In the genomic region with DNA sequence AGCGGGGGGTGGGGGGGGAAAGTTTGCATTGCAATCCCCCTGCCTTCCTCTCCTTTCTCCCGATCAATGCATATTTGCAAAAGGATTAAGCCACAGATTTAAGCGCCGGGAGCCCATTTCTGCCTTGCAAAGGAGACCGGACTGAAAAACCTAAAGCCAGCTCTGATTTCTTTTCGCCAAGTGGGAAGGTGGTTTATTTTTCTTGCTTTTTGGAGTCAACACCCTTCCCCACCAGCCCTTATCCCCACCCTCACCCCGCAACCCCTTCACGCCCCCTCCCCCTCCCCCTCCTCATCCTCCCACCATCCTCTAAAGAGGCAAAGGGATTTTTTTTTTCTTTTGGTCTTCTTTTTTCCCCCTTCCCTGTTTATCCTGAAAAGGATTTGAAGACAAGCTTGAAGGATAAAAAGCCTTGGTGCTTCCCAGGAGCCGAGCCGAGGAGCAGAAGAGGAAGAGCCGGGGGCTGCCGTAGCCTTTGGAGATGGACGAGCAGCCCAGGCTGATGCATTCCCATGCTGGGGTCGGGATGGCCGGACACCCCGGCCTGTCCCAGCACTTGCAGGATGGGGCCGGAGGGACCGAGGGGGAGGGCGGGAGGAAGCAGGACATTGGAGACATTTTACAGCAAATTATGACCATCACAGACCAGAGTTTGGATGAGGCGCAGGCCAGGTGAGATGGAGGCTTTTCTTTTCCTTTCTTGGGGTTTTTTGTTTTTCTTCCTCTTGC, we compare ENCODE assay signal across 8 cellular contexts. TPM values are rescaled to one million over a fixed set of nuclear protein-coding genes. Genes with fewer than 3 reads are reported as not detected.
A peak's percentile ranks its signal among the peaks of the same experiment; 100 is the strongest.
DNase-seq lines count a peak whose midpoint lies in the region; ATAC-seq and TF ChIP-seq lines count a peak whose summit lies in the region.

No MANE protein-coding gene starts in this region.

- no peaks in the 10 kb centered on the region for H3K36me3 Mint-ChIP-seq in activated CD8-positive, alpha-beta T cell treated with anti-CD3 and anti-CD28 coated beads for 36 hours (ENCODE audit: low read depth)
- no peaks in the 10 kb centered on the region for H3K36me3 Mint-ChIP-seq in activated CD8-positive, alpha-beta T cell treated with anti-CD3 and anti-CD28 coated beads, Interleukin-2, amount 10 ng/mL, durations not matched to agents 7 days and 5 days (ENCODE audit: low read depth)

- H3K27ac ChIP-seq in ectodermal cell (ENCODE audit: insufficient read depth, low read depth, low read length, poor library complexity, severe bottlenecking) (peak overlapping the region; percentile 83), lung (ENCODE audit: low read depth in 1 of 2, low read length in 1 of 2) (peak overlapping the region; percentile 89 to 92), thymus (ENCODE audit: low read depth) (no peak overlapping the region)

- TF ChIP-seq CTCF in activated CD8-positive, alpha-beta T cell treated with anti-CD3 and anti-CD28 coated beads for 36 hours (IDR thresholded peaks at IDR 0.05), result no peak
- TF ChIP-seq CTCF in lung (IDR thresholded peaks at IDR 0.05; ENCODE audit: control extremely low read depth, extremely low read depth), result no peak

- CTCF ChIA-PET in activated CD8-positive, alpha-beta T cell treated with anti-CD3 and anti-CD28 coated beads for 36 hours (lab: Charles Lee), result no interaction called here
- CTCF ChIA-PET in activated CD8-positive, alpha-beta T cell treated with anti-CD3 and anti-CD28 coated beads, Interleukin-2, amount 10 ng/mL, durations not matched to agents 7 days and 5 days (lab: Charles Lee), result no interaction called here

- 0 to 1% methylated on average over 17 of the region's 20 CpGs for WGBS in ectodermal cell, 2 experiments
- WGBS in lung, 2 donors, result 0 to 1% methylated on average over 20 of the region's 20 CpGs
- 1% methylated on average over 20 of the region's 20 CpGs for WGBS in thymus

- H3K27me3 Mint-ChIP-seq in activated CD8-positive, alpha-beta T cell treated with anti-CD3 and anti-CD28 coated beads for 36 hours, result peaks cover 30% of the 10 kb centered on the region
- peaks cover 24% of the 10 kb centered on the region for H3K27me3 Mint-ChIP-seq in activated CD8-positive, alpha-beta T cell treated with anti-CD3 and anti-CD28 coated beads, Interleukin-2, amount 10 ng/mL, durations not matched to agents 7 days and 5 days (ENCODE audit: low read depth)

- H3K4me1 ChIP-seq in ectodermal cell (ENCODE audit: control insufficient read depth, insufficient read depth, low read length), result peaks cover 6% of the 10 kb centered on the region
- peaks cover 0 to 5% of the 10 kb centered on the region in 2 donors for H3K4me1 ChIP-seq in lung (ENCODE audit: control insufficient read depth in 2 of 2, insufficient read depth in 2 of 2, low read length in 2 of 2)
- H3K4me1 ChIP-seq in thymus (ENCODE audit: control insufficient read depth, insufficient read depth, low read length), result no peaks in the 10 kb centered on the region

- POLR2A ChIA-PET in activated CD8-positive, alpha-beta T cell treated with anti-CD3 and anti-CD28 coated beads for 36 hours (lab: Charles Lee), result interaction anchor here (1.0 kb wide), 1 partner anchor 35 kb away, joined by 4 read pairs; no protein-coding TSS in a partner anchor
- POLR2A ChIA-PET in activated CD8-positive, alpha-beta T cell treated with anti-CD3 and anti-CD28 coated beads, Interleukin-2, amount 10 ng/mL, durations not matched to agents 7 days and 5 days (lab: Charles Lee), result no interaction called here

- peaks cover 10% of the 10 kb centered on the region for H3K4me1 Mint-ChIP-seq in activated CD8-positive, alpha-beta T cell treated with anti-CD3 and anti-CD28 coated beads for 36 hours (ENCODE audit: low read depth)
- H3K4me1 Mint-ChIP-seq in activated CD8-positive, alpha-beta T cell treated with anti-CD3 and anti-CD28 coated beads, Interleukin-2, amount 10 ng/mL, durations not matched to agents 7 days and 5 days (ENCODE audit: low read depth), result peaks cover 4% of the 10 kb centered on the region

- H3K4me3 ChIP-seq in ectodermal cell (ENCODE audit: insufficient read depth, low read depth, low read length), result peak overlapping the region; percentile 73
- peak overlapping the region; percentile 71 for H3K4me3 ChIP-seq in lung
- peak overlapping the region; percentile 45 for H3K4me3 ChIP-seq in thymus (ENCODE audit: low read length)

- no peak overlapping the region for H3K27ac Mint-ChIP-seq in activated CD8-positive, alpha-beta T cell treated with anti-CD3 and anti-CD28 coated beads for 36 hours
- H3K27ac Mint-ChIP-seq in activated CD8-positive, alpha-beta T cell treated with anti-CD3 and anti-CD28 coated beads, Interleukin-2, amount 10 ng/mL, durations not matched to agents 7 days and 5 days, result no peak overlapping the region

- H3K4me3 Mint-ChIP-seq in activated CD8-positive, alpha-beta T cell treated with anti-CD3 and anti-CD28 coated beads for 36 hours, result peak overlapping the region; percentile 52
- no peak overlapping the region for H3K4me3 Mint-ChIP-seq in activated CD8-positive, alpha-beta T cell treated with anti-CD3 and anti-CD28 coated beads, Interleukin-2, amount 10 ng/mL, durations not matched to agents 7 days and 5 days

- intact Hi-C loops in activated CD8-positive, alpha-beta T cell treated with anti-CD3 and anti-CD28 coated beads for 36 hours (cut with micrococcal nuclease), result no loop called here

- no peak for ATAC-seq in activated CD8-positive, alpha-beta T cell treated with anti-CD3 and anti-CD28 coated beads for 36 hours
- ATAC-seq in activated CD8-positive, alpha-beta T cell treated with anti-CD3 and anti-CD28 coated beads, Interleukin-2, amount 10 ng/mL, durations not matched to agents 7 days and 5 days, result no peak
- ATAC-seq in lung (ENCODE audit: insufficient read depth, low FRiP score), result no peak
- no peak for ATAC-seq in GM18498 (IDR thresholded peaks at IDR 0.05; ENCODE audit: unreplicated experiment)

- H3K36me3 ChIP-seq in ectodermal cell (ENCODE audit: control insufficient read depth, insufficient read depth, low read length) (no peaks in the 10 kb centered on the region), lung (ENCODE audit: control insufficient read depth in 2 of 2, insufficient read depth in 2 of 2, low read length in 2 of 2) (no peaks in the 10 kb centered on the region), thymus (ENCODE audit: control insufficient read depth, insufficient read depth) (no peaks in the 10 kb centered on the region)

- H3K9me3 Mint-ChIP-seq in activated CD8-positive, alpha-beta T cell treated with anti-CD3 and anti-CD28 coated beads for 36 hours, result no peaks in the 10 kb centered on the region
- no peaks in the 10 kb centered on the region for H3K9me3 Mint-ChIP-seq in activated CD8-positive, alpha-beta T cell treated with anti-CD3 and anti-CD28 coated beads, Interleukin-2, amount 10 ng/mL, durations not matched to agents 7 days and 5 days (ENCODE audit: insufficient read depth)

- H3K9me3 ChIP-seq in ectodermal cell (ENCODE audit: control insufficient read depth, low read length) (no peaks in the 10 kb centered on the region), lung (ENCODE audit: control insufficient read depth in 2 of 2, insufficient read depth in 1 of 2, low read length in 1 of 2) (no peaks in the 10 kb centered on the region), thymus (ENCODE audit: control insufficient read depth) (no peaks in the 10 kb centered on the region)

- DNase-seq in activated CD8-positive, alpha-beta T cell treated with anti-CD3 and anti-CD28 coated beads for 36 hours, result peak; percentile 3
- no peak for DNase-seq in activated CD8-positive, alpha-beta T cell treated with anti-CD3 and anti-CD28 coated beads, Interleukin-2, amount 10 ng/mL, durations not matched to agents 7 days and 5 days
- peak; percentile 44 for DNase-seq in OCI-M1 (lab: John Stamatoyannopoulos, UW)
- peak; percentile 39 for DNase-seq in lung (ENCODE audit: low spot score)
- no peak for DNase-seq in foreskin melanocyte

- H3K27me3 ChIP-seq in ectodermal cell (ENCODE audit: control insufficient read depth, insufficient read depth, low read length, poor library complexity, severe bottlenecking), result no peaks in the 10 kb centered on the region
- no peaks in the 10 kb centered on the region for H3K27me3 ChIP-seq in lung (ENCODE audit: control insufficient read depth, insufficient read depth)
- H3K27me3 ChIP-seq in thymus (ENCODE audit: control insufficient read depth, insufficient read depth), result peaks cover 19% of the 10 kb centered on the region

RNA-seq across cellular contexts. Expression of gene PBX1, which starts 0.5 kb away (rescaled TPM):
- not detected for total RNA-seq in activated CD8-positive, alpha-beta T cell treated with anti-CD3 and anti-CD28 coated beads for 36 hours
- total RNA-seq in activated CD8-positive, alpha-beta T cell treated with anti-CD3 and anti-CD28 coated beads, Interleukin-2, amount 10 ng/mL, durations not matched to agents 7 days and 5 days, result not detected
- polyA plus RNA-seq in ectodermal cell (2013, experiment 1 of 4), result 97.2 TPM
- 92.0 TPM for polyA plus RNA-seq in ectodermal cell (2013, experiment 2 of 4)
- 72.5 TPM for polyA plus RNA-seq in ectodermal cell (2013, experiment 3 of 4)
- polyA plus RNA-seq in ectodermal cell (2013, experiment 4 of 4), result 89.3 TPM
- 100 to 1,000 TPM in 1 of 2 donors, 10 to 100 TPM in 1; 58.0 to 112 TPM for total RNA-seq in lung
- 1 to 10 TPM; 7.8 to 9.0 TPM for polyA plus RNA-seq in lung
- 12.9 TPM for polyA plus RNA-seq in thymus

Comparison
In these comparisons a context has a peak if more than half of its experiments do, and no peak if none do; other contexts are left out.
1. DNase-seq: peak in activated CD8-positive, alpha-beta T cell treated with anti-CD3 and anti-CD28 coated beads for 36 hours (single experiment), OCI-M1 (single experiment) and lung (single experiment); none in activated CD8-positive, alpha-beta T cell treated with anti-CD3 and anti-CD28 coated beads, Interleukin-2, amount 10 ng/mL, durations not matched to agents 7 days and 5 days (single experiment) and foreskin melanocyte (single experiment).
2. RNA of gene PBX1, which starts 0.5 kb away (total RNA-seq): 58.0 to 112 TPM in lung; not detected in activated CD8-positive, alpha-beta T cell treated with anti-CD3 and anti-CD28 coated beads for 36 hours and not detected in activated CD8-positive, alpha-beta T cell treated with anti-CD3 and anti-CD28 coated beads, Interleukin-2, amount 10 ng/mL, durations not matched to agents 7 days and 5 days; every median in the first group is over 10 times any median in the second.
3. Peak in every context shown above with its lines, with median percentiles within 50 percentile points of each other: H3K4me3 ChIP-seq.